ENCODE assay signal across 1 cellular context in the genomic region with DNA sequence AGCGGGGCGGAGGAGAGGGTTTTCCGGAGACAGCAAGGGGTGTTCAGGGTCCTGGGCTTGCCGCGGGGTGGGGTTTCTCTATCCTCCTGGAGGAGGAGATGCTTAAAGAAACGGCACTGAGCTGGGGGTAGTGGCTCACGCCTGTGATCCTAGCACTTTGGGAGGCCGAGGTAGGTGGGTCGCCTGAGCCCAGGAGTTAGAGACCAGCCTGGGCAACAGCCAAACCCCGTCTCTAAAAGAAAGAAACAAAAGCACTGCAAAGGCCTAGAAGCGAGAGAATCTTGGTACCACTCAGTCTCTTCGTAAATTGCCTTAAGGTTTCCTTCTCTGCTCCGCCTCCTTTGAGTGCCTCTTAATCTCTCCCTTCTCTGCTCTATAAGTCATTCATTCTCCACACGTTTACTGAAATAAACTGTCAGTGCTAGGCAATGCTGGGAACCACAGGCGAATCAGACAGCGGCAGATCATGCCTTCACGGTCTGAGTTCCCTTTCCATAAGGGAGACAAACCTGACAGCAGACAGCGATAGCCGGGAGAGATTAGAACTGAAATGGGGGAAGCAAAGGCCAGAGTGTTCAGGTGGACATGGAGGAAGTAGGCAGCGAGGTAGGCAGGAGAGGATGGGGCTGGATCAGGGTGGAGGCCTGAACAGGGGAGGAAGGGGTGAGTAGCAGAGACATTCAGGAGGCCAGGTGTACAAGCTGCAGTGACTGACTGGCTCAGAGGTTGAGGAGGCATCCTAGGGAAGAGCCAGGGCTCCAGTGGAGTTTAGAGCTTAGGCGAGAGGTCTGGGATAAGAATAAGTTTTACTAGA.
TF ChIP-seq lines count a peak whose summit lies in the region.

No MANE protein-coding gene starts in this region.

TF ChIP-seq in IMR-90, 13 proteins besides CTCF, POLR2A, EP300 and RAD21 (continued from another document):
- TF ChIP-seq BHLHE40 (IDR thresholded peaks at IDR 0.05; ENCODE audit: low read depth, low read length): no peak
- TF ChIP-seq, protein P1, sequence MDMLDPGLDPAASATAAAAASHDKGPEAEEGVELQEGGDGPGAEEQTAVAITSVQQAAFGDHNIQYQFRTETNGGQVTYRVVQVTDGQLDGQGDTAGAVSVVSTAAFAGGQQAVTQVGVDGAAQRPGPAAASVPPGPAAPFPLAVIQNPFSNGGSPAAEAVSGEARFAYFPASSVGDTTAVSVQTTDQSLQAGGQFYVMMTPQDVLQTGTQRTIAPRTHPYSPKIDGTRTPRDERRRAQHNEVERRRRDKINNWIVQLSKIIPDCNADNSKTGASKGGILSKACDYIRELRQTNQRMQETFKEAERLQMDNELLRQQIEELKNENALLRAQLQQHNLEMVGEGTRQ (IDR thresholded peaks at IDR 0.05; ENCODE audit: low read depth, low read length): no peak
- no peak for TF ChIP-seq MXI1 (IDR thresholded peaks at IDR 0.05; ENCODE audit: borderline replicate concordance, low read depth, low read length)
- TF ChIP-seq CHD1 (IDR thresholded peaks at IDR 0.05; ENCODE audit: low read depth, low read length): no peak
